Comparison of ENCODE assay signal across 24 cellular contexts in genomic region chr1:86636898-86637297, GRCh38.
DNase-seq lines count a peak whose midpoint lies in the region; ATAC-seq and TF ChIP-seq lines count a peak whose summit lies in the region.
"Had no signal": no experiment of that assay in that cellular context is flagged by ENCODE, and none has a peak within 500 bp of the region (broad histone marks: within the 10 kb centered on the region; RNA-seq: fewer than 3 reads in every experiment).

No MANE protein-coding gene starts in this region.

- H3K4me3 ChIP-seq in RWPE2 (ENCODE audit: severe bottlenecking) (no peak overlapping the region), Peyer's patch (no peak overlapping the region)
- H3K4me3 ChIP-seq: A549; BLaER1 treated with 17β-estradiol and CSF1 and Interleukin-3, amounts not matched to agents 10 nM and 100 nM; GM12878; GM23248 had no signal

- H3K27me3 ChIP-seq in RWPE2 (ENCODE audit: insufficient read depth, poor library complexity, severe bottlenecking) = no peaks in the 10 kb centered on the region
- H3K27me3 ChIP-seq in foreskin keratinocyte = no peaks in the 10 kb centered on the region
- H3K27me3 ChIP-seq in Peyer's patch = no peaks in the 10 kb centered on the region
- H3K27me3 ChIP-seq: BE2C; BLaER1 treated with 17β-estradiol and CSF1 and Interleukin-3, amounts not matched to agents 10 nM and 100 nM had no signal

- TF ChIP-seq POLR2A in Peyer's patch (IDR thresholded peaks at IDR 0.05) = no peak

- DNase-seq in HPDE6-E6E7 (ENCODE audit: extremely low spot score) (peak; percentile 55), RWPE2 (ENCODE audit: low spot score) (no peak), epithelial cell of prostate (ENCODE audit: low read depth, low spot score) (peak; percentile 91), foreskin keratinocyte (peak; percentile 95), Peyer's patch (no peak), NCI-H2227 (lab: John Stamatoyannopoulos, UW; ENCODE audit: unreplicated experiment) (no peak), superior temporal gyrus (ENCODE audit: extremely low spot score) (no peak), HuH-7.5 (ENCODE audit: low spot score) (no peak)
- DNase-seq: 8988T; ACHN; AML-193; BE2C; CD4-positive, alpha-beta T cell; CD8-positive, alpha-beta memory T cell; DMS 273 treated with DMSO at 0.1 percent for 48 hours; DMS79; EL; GDM1; GM23248; H9; HFFc6 had no signal

- H3K27ac ChIP-seq in RWPE2 (ENCODE audit: poor library complexity, severe bottlenecking) (peak overlapping the region; percentile 80), epithelial cell of prostate (peak overlapping the region; percentile 92), foreskin keratinocyte (peak overlapping the region; percentile 68), Peyer's patch (no peak overlapping the region)
- H3K27ac ChIP-seq: A549; BLaER1 treated with 17β-estradiol and CSF1 and Interleukin-3, amounts not matched to agents 10 nM and 100 nM; GM23248 had no signal

- H3K9me3 ChIP-seq in RWPE2 (ENCODE audit: severe bottlenecking) (no peaks in the 10 kb centered on the region), Peyer's patch (no peaks in the 10 kb centered on the region)
- H3K9me3 ChIP-seq: A549, BE2C had no signal

- no peak for TF ChIP-seq CTCF in RWPE2 (IDR thresholded peaks at IDR 0.05; ENCODE audit: poor library complexity, severe bottlenecking)
- no peak for TF ChIP-seq CTCF in foreskin keratinocyte (conservative IDR thresholded peaks at IDR 0.05)
- no peak for TF ChIP-seq CTCF in Peyer's patch (IDR thresholded peaks at IDR 0.05)

- peak; percentile 91 for ATAC-seq in RWPE2 (ENCODE audit: low read depth)
- peak; percentile 93 for ATAC-seq in foreskin keratinocyte
- ATAC-seq: A549, GM12878 had no signal

- peaks cover 27% of the 10 kb centered on the region for H3K4me1 ChIP-seq in RWPE2 (ENCODE audit: insufficient read depth, poor library complexity, severe bottlenecking)
- peaks cover 42% of the 10 kb centered on the region for H3K4me1 ChIP-seq in foreskin keratinocyte
- no peaks in the 10 kb centered on the region for H3K4me1 ChIP-seq in Peyer's patch
- H3K4me1 ChIP-seq: A549; BE2C; BLaER1 treated with 17β-estradiol and CSF1 and Interleukin-3, amounts not matched to agents 10 nM and 100 nM had no signal

- H3K36me3 ChIP-seq in RWPE2 (ENCODE audit: low read depth) = peaks cover 3% of the 10 kb centered on the region; the same call in 1 of the 2 replicates
- H3K36me3 ChIP-seq in Peyer's patch = no peaks in the 10 kb centered on the region
- H3K36me3 ChIP-seq: BE2C; BLaER1 treated with 17β-estradiol and CSF1 and Interleukin-3, amounts not matched to agents 10 nM and 100 nM had no signal

Comparison
In these comparisons a context has a peak if more than half of its experiments do, and no peak if none do; other contexts are left out.
1. DNase-seq: peak in HPDE6-E6E7 (single experiment), epithelial cell of prostate (single experiment) and foreskin keratinocyte (2 of 2); none in RWPE2 (single experiment), Peyer's patch (0 of 3), NCI-H2227 (single experiment), superior temporal gyrus (single experiment) and HuH-7.5 (single experiment).
2. H3K27ac ChIP-seq: peak in RWPE2 (single experiment), epithelial cell of prostate (single experiment) and foreskin keratinocyte (single experiment); none in Peyer's patch (0 of 4).